ENCODE assay signal across 22 cellular contexts in genomic region chr6:118876201-118876600, GRCh38. TPM values are rescaled to one million over a fixed set of nuclear protein-coding genes. Genes with fewer than 3 reads are reported as not detected.
DNase-seq lines count a peak whose midpoint lies in the region; ATAC-seq, FAIRE-seq and TF ChIP-seq lines count a peak whose summit lies in the region.
"Had no signal": no experiment of that assay in that cellular context is flagged by ENCODE, and none has a peak within 500 bp of the region (broad histone marks: within the 10 kb centered on the region; RNA-seq: fewer than 3 reads in every experiment).

No MANE protein-coding gene starts in this region.

- H3K27ac ChIP-seq in IMR-90 (ENCODE audit: insufficient read depth, low read length), result no peak overlapping the region; the same call in 1 of the 2 replicates
- peak overlapping the region; percentile 78 for H3K27ac ChIP-seq in astrocyte (ENCODE audit: low read depth, low read length)
- H3K27ac ChIP-seq in hepatocyte, result no peak overlapping the region
- no peak overlapping the region for H3K27ac ChIP-seq in neural progenitor cell
- H3K27ac ChIP-seq: cardiac muscle cell, esophagus muscularis mucosa had no signal

- peak overlapping the region; percentile 68 for H3K18ac ChIP-seq in IMR-90 (ENCODE audit: low read depth, low read length)

- H3K9me1 ChIP-seq in IMR-90 (ENCODE audit: insufficient read depth, low read length), result no peaks in the 10 kb centered on the region

- H3K27me3 ChIP-seq in IMR-90 (ENCODE audit: control insufficient read depth, insufficient read depth, low read length), result no peaks in the 10 kb centered on the region
- H3K27me3 ChIP-seq in astrocyte (ENCODE audit: insufficient read depth, low read length), result no peaks in the 10 kb centered on the region
- H3K27me3 ChIP-seq in hepatocyte, result no peaks in the 10 kb centered on the region
- H3K27me3 ChIP-seq in neural progenitor cell, result no peaks in the 10 kb centered on the region
- H3K27me3 ChIP-seq: cardiac muscle cell, esophagus muscularis mucosa, tibial nerve had no signal

- H2BK120ac ChIP-seq in IMR-90 (ENCODE audit: low read depth, low read length), result peak overlapping the region; percentile 24; the same call in 1 of the 2 replicates

- dilution Hi-C loops in IMR-90 (cut with HindIII; ENCODE audit: low sequenced_read_pairs, unreplicated experiment), result no loop called here

- no peak overlapping the region for H4K91ac ChIP-seq in IMR-90 (ENCODE audit: insufficient read depth, low read depth, low read length)

- H3K4me1 Mint-ChIP-seq in astrocyte (ENCODE audit: low read depth, unreplicated experiment) (peaks cover 13% of the 10 kb centered on the region), neural progenitor cell (no peaks in the 10 kb centered on the region)
- peaks cover 8% of the 10 kb centered on the region for H3K4me1 Mint-ChIP-seq in T-helper 2 cell treated with Interferon-gamma antibody and Interleukin-4, amounts not matched to agents 5 μg/mL and 100 μg/mL, for 36 hours (ENCODE audit: low read depth)

- ATAC-seq in IMR-90 (ENCODE audit: low read depth), result peak; percentile 50
- ATAC-seq in HG02798 (IDR thresholded peaks at IDR 0.05; ENCODE audit: poor library complexity, unreplicated experiment), result no peak
- ATAC-seq: activated T-helper 17 cell treated with anti-CD3 and anti-CD28 coated beads, Interleukin-2, amount 50 U/mL, for 72 hours; stimulated activated naive B cell treated with anti-CD40 and anti-IgM and Interleukin-4, amounts not matched to agents 10 μg/mL and 1 μg/mL and 100 μg/mL, for 72 hours had no signal

- no peaks in the 10 kb centered on the region for H3K27me3 Mint-ChIP-seq in astrocyte (ENCODE audit: low read depth, unreplicated experiment)
- H3K27me3 Mint-ChIP-seq in neural progenitor cell (ENCODE audit: insufficient read depth, low read depth), result no peaks in the 10 kb centered on the region
- H3K27me3 Mint-ChIP-seq in T-helper 2 cell treated with Interferon-gamma antibody and Interleukin-4, amounts not matched to agents 5 μg/mL and 100 μg/mL, for 36 hours (ENCODE audit: low read depth), result no peaks in the 10 kb centered on the region
- H3K27me3 Mint-ChIP-seq: activated CD4-positive, alpha-beta T cell treated with anti-CD3 and anti-CD28 coated beads, Interleukin-2, amount 10 ng/mL, durations not matched to agents 24 days and 14 days; activated T-helper 17 cell treated with anti-CD3 and anti-CD28 coated beads, Interleukin-2, amount 50 U/mL, for 72 hours; CD8-positive, alpha-beta memory T cell; IgD-negative memory B cell; stimulated activated naive B cell treated with anti-CD40 and anti-IgM and Interleukin-4, amounts not matched to agents 10 μg/mL and 1 μg/mL and 100 μg/mL, for 72 hours had no signal

- CTCF ChIA-PET in IMR-90 (lab: Yijun Ruan, JAX), result interaction anchor here (1.2 kb wide), 1 partner anchor 9 kb away, joined by 3 read pairs; no protein-coding TSS in a partner anchor

- no TSS peak for BruUV-seq in IMR-90 (replicated peaks; lab: Mats Ljungman, UMichigan)

- no peak overlapping the region for H3K4ac ChIP-seq in IMR-90 (ENCODE audit: low read depth, low read length)

- no peak overlapping the region for H3K4me3 ChIP-seq in IMR-90 (ENCODE audit: insufficient read depth, low read depth, low read length)
- H3K4me3 ChIP-seq in astrocyte (ENCODE audit: insufficient read depth, low read depth, low read length), result no peak overlapping the region
- H3K4me3 ChIP-seq in hepatocyte, result no peak overlapping the region
- H3K4me3 ChIP-seq in neural progenitor cell, result no peak overlapping the region
- H3K4me3 ChIP-seq: cardiac muscle cell, esophagus muscularis mucosa, tibial nerve had no signal

- no peak overlapping the region for H2BK20ac ChIP-seq in IMR-90 (ENCODE audit: low read depth, low read length)

- WGBS in IMR-90 (ENCODE audit: extremely low coverage in 2 of 2, insufficient read length in 1 of 2), 2 experiments, result no CpG with 5 or more reads among the region's 1 CpG
- 70% methylated on average over 1 of the region's 1 CpG for WGBS in hepatocyte (ENCODE audit: low lambda C conversion rate, missing lambda C conversion rate)

- H4K5ac ChIP-seq in IMR-90 (ENCODE audit: low read depth, low read length), result peak overlapping the region; percentile 63; the same call in 1 of the 2 replicates

- no peaks in the 10 kb centered on the region for H3K9me2 ChIP-seq in hepatocyte (replicated peaks; ENCODE audit: insufficient read depth)

- no peaks in the 10 kb centered on the region for H3F3A ChIP-seq in neural progenitor cell (ENCODE audit: low read depth)

- TF ChIP-seq CTCF in IMR-90 (conservative IDR thresholded peaks at IDR 0.05; ENCODE audit: low read depth, low read length) (no peak), astrocyte (IDR thresholded peaks at IDR 0.05; ENCODE audit: insufficient read depth, low read depth, low read length) (no peak), hepatocyte (IDR thresholded peaks at IDR 0.05; ENCODE audit: poor library complexity) (no peak), neural progenitor cell (IDR thresholded peaks at IDR 0.05) (no peak)

- H2AK9ac ChIP-seq in IMR-90 (replicated peaks; ENCODE audit: low read depth, low read length, poor library complexity), result no peak overlapping the region

- H3K9me3 ChIP-seq in IMR-90 (ENCODE audit: control insufficient read depth, insufficient read depth, low read length) (no peaks in the 10 kb centered on the region), astrocyte (ENCODE audit: insufficient read depth, low read depth, low read length) (no peaks in the 10 kb centered on the region), hepatocyte (ENCODE audit: low read depth) (no peaks in the 10 kb centered on the region), neural progenitor cell (ENCODE audit: low read depth) (no peaks in the 10 kb centered on the region)
- H3K9me3 ChIP-seq: esophagus muscularis mucosa, tibial nerve had no signal

- H3K79me1 ChIP-seq in IMR-90 (ENCODE audit: low read depth in 1 of 2, low read length in 2 of 2), result peaks cover 12 to 17% of the 10 kb centered on the region in 2 experiments; a peak in 3 of 4 replicates

- TF ChIP-seq RAD21 in IMR-90 (IDR thresholded peaks at IDR 0.05; ENCODE audit: low read length), result no peak

- H4K20me1 ChIP-seq in IMR-90 (ENCODE audit: insufficient read depth, low read length) (no peaks in the 10 kb centered on the region), astrocyte (ENCODE audit: insufficient read depth, low read length) (no peaks in the 10 kb centered on the region), hepatocyte (ENCODE audit: insufficient read depth, poor library complexity, severe bottlenecking) (no peaks in the 10 kb centered on the region), neural progenitor cell (ENCODE audit: low read depth) (no peaks in the 10 kb centered on the region)

- intact Hi-C loops in IMR-90 (cut with micrococcal nuclease), result no loop called here

- TF ChIP-seq POLR2A in IMR-90 (IDR thresholded peaks at IDR 0.05; ENCODE audit: low read depth, low read length), result no peak

- H3K14ac ChIP-seq in IMR-90 (replicated peaks; ENCODE audit: low read depth, low read length), result no peak overlapping the region; the same call in 1 of the 2 replicates

- H3K79me2 ChIP-seq in astrocyte (ENCODE audit: insufficient read depth, low read length) (peaks cover 16% of the 10 kb centered on the region), hepatocyte (peaks cover 59% of the 10 kb centered on the region), neural progenitor cell (ENCODE audit: low read depth) (no peaks in the 10 kb centered on the region)

- H3K36me3 ChIP-seq in IMR-90 (ENCODE audit: control insufficient read depth, insufficient read depth, low read length) (no peaks in the 10 kb centered on the region), astrocyte (ENCODE audit: insufficient read depth, low read length) (no peaks in the 10 kb centered on the region), hepatocyte (replicated peaks; ENCODE audit: insufficient read depth, low read depth) (no peaks in the 10 kb centered on the region), neural progenitor cell (no peaks in the 10 kb centered on the region)
- H3K36me3 ChIP-seq: cardiac muscle cell, esophagus muscularis mucosa, tibial nerve had no signal

- H3K27ac Mint-ChIP-seq in astrocyte (ENCODE audit: unreplicated experiment) (peak overlapping the region; percentile 44), neural progenitor cell (no peak overlapping the region)
- H3K27ac Mint-ChIP-seq in T-helper 2 cell treated with Interferon-gamma antibody and Interleukin-4, amounts not matched to agents 5 μg/mL and 100 μg/mL, for 36 hours, result no peak overlapping the region
- H3K27ac Mint-ChIP-seq: activated CD4-positive, alpha-beta T cell treated with anti-CD3 and anti-CD28 coated beads, Interleukin-2, amount 10 ng/mL, durations not matched to agents 24 days and 14 days; activated T-helper 17 cell treated with anti-CD3 and anti-CD28 coated beads, Interleukin-2, amount 50 U/mL, for 72 hours; H9; stimulated activated naive B cell treated with anti-CD40 and anti-IgM and Interleukin-4, amounts not matched to agents 10 μg/mL and 1 μg/mL and 100 μg/mL, for 72 hours had no signal

- POLR2A ChIA-PET in IMR-90 (lab: Charles Lee; ENCODE audit: unreplicated experiment), result no interaction called here

- H3K9ac ChIP-seq in IMR-90 (ENCODE audit: low read depth, low read length) (no peak overlapping the region), astrocyte (ENCODE audit: low read length) (peak overlapping the region; percentile 51), neural progenitor cell (no peak overlapping the region)

- H3K9me3 Mint-ChIP-seq in astrocyte (ENCODE audit: unreplicated experiment) (no peaks in the 10 kb centered on the region), neural progenitor cell (peaks cover 4% of the 10 kb centered on the region)
- H3K9me3 Mint-ChIP-seq in T-helper 2 cell treated with Interferon-gamma antibody and Interleukin-4, amounts not matched to agents 5 μg/mL and 100 μg/mL, for 36 hours, result peaks cover 5% of the 10 kb centered on the region
- H3K9me3 Mint-ChIP-seq: activated CD4-positive, alpha-beta T cell treated with anti-CD3 and anti-CD28 coated beads, Interleukin-2, amount 10 ng/mL, durations not matched to agents 24 days and 14 days; H9; stimulated activated naive B cell treated with anti-CD40 and anti-IgM and Interleukin-4, amounts not matched to agents 10 μg/mL and 1 μg/mL and 100 μg/mL, for 72 hours had no signal

- H3K36me3 Mint-ChIP-seq in astrocyte (ENCODE audit: low read depth, unreplicated experiment), result no peaks in the 10 kb centered on the region
- H3K36me3 Mint-ChIP-seq in neural progenitor cell, result peaks cover 4% of the 10 kb centered on the region
- H3K36me3 Mint-ChIP-seq in T-helper 2 cell treated with Interferon-gamma antibody and Interleukin-4, amounts not matched to agents 5 μg/mL and 100 μg/mL, for 36 hours (ENCODE audit: low read depth), result peaks cover 4% of the 10 kb centered on the region

- H2BK15ac ChIP-seq in IMR-90 (ENCODE audit: low read depth, low read length), result no peak overlapping the region

- peak; percentile 79 for DNase-seq in DMS53 (lab: John Stamatoyannopoulos, UW)
- peak; percentile 55 for DNase-seq in IMR-90
- DNase-seq in astrocyte (ENCODE audit: low read depth), result peak; percentile 23
- no peak for DNase-seq in hepatocyte (ENCODE audit: low spot score)
- DNase-seq in neural progenitor cell (ENCODE audit: low spot score), result no peak
- DNase-seq in AG20443 (ENCODE audit: low spot score), result no peak
- no peak for DNase-seq in T-helper 2 cell treated with Interferon-gamma antibody and Interleukin-4, amounts not matched to agents 5 μg/mL and 100 μg/mL, for 36 hours (ENCODE audit: low spot score)
- DNase-seq: activated CD4-positive, alpha-beta T cell treated with anti-CD3 and anti-CD28 coated beads, Interleukin-2, amount 10 ng/mL, durations not matched to agents 24 days and 14 days; CD8-positive, alpha-beta memory T cell; glutamatergic neuron; H9; MM.1S; NCI-H1694 treated with DMSO at 0.1 percent for 48 hours; RPMI8226; stimulated activated naive B cell treated with anti-CD40 and anti-IgM and Interleukin-4, amounts not matched to agents 10 μg/mL and 1 μg/mL and 100 μg/mL, for 72 hours had no signal

- no peak overlapping the region for H3K56ac ChIP-seq in IMR-90 (ENCODE audit: extremely low read depth, insufficient read depth, low read length)

- H3K4me3 Mint-ChIP-seq in astrocyte (ENCODE audit: unreplicated experiment), result no peak overlapping the region
- H3K4me3 Mint-ChIP-seq in neural progenitor cell, result no peak overlapping the region
- H3K4me3 Mint-ChIP-seq in T-helper 2 cell treated with Interferon-gamma antibody and Interleukin-4, amounts not matched to agents 5 μg/mL and 100 μg/mL, for 36 hours, result no peak overlapping the region
- H3K4me3 Mint-ChIP-seq: activated CD4-positive, alpha-beta T cell treated with anti-CD3 and anti-CD28 coated beads, Interleukin-2, amount 10 ng/mL, durations not matched to agents 24 days and 14 days; activated T-helper 17 cell treated with anti-CD3 and anti-CD28 coated beads, Interleukin-2, amount 50 U/mL, for 72 hours; CD8-positive, alpha-beta memory T cell; H9; IgD-negative memory B cell; stimulated activated naive B cell treated with anti-CD40 and anti-IgM and Interleukin-4, amounts not matched to agents 10 μg/mL and 1 μg/mL and 100 μg/mL, for 72 hours had no signal

- in situ Hi-C loops in IMR-90 (cut with MboI; ENCODE audit: low sequenced_read_pairs), result no loop called here

- H2AK5ac ChIP-seq in IMR-90 (ENCODE audit: low read depth, low read length), result no peak overlapping the region

- no peak for FAIRE-seq in astrocyte (lab: Jason Lieb, UNC)
- FAIRE-seq: GM18507 had no signal

- H2AFZ ChIP-seq in IMR-90 (replicated peaks; ENCODE audit: low read length, poor library complexity), result no peak overlapping the region
- no peak overlapping the region for H2AFZ ChIP-seq in astrocyte (ENCODE audit: low read depth, low read length)
- no peak overlapping the region for H2AFZ ChIP-seq in hepatocyte
- no peak overlapping the region for H2AFZ ChIP-seq in neural progenitor cell (replicated peaks)

- H2BK5ac ChIP-seq in IMR-90 (ENCODE audit: low read depth, low read length, poor library complexity, severe bottlenecking), result peak overlapping the region; percentile 87

- H3K4me2 ChIP-seq in IMR-90 (ENCODE audit: low read depth, low read length) (peak overlapping the region; percentile 61; the same call in 1 of the 2 replicates), astrocyte (ENCODE audit: low read length) (peak overlapping the region; percentile 62), hepatocyte (peak overlapping the region; percentile 40), neural progenitor cell (no peak overlapping the region)

- peak overlapping the region; percentile 13; the same call in 1 of the 2 replicates for H3K23ac ChIP-seq in IMR-90 (ENCODE audit: low read depth, low read length)

- peak overlapping the region in 1 of 2 experiments; percentile 11; a peak in 1 of 4 replicates for H4K8ac ChIP-seq in IMR-90 (ENCODE audit: low read depth in 2 of 2, low read length in 2 of 2)

- H3K4me1 ChIP-seq in IMR-90 (ENCODE audit: control insufficient read depth, insufficient read depth, low read length) (peaks cover 5% of the 10 kb centered on the region), astrocyte (ENCODE audit: insufficient read depth, low read length) (peaks cover 20% of the 10 kb centered on the region), hepatocyte (ENCODE audit: insufficient read depth) (no peaks in the 10 kb centered on the region), neural progenitor cell (peaks cover 8% of the 10 kb centered on the region)

RNA-seq across cellular contexts. Expression of gene ASF1A, which starts 17.8 kb away (rescaled TPM):
- total RNA-seq in IMR-90 (2012; rRNA removed), result 11.1 and 24.4 TPM in 2 replicates
- polyA plus RNA-seq in IMR-90 (2012; rRNA removed), result 7.2 and 10.1 TPM in 2 replicates
- polyA plus RNA-seq in IMR-90 (2012; cell fraction: cytosol; rRNA removed), result 3.5 and 5.2 TPM in 2 replicates
- 1.7 and 6.5 TPM in 2 replicates for polyA plus RNA-seq in IMR-90 (2012; cell fraction: nucleus; rRNA removed; ENCODE audit: low replicate concordance)
- total RNA-seq in astrocyte, result 35.7 and 36.4 TPM in 2 replicates
- total RNA-seq in hepatocyte, result 29.1 and 32.7 TPM in 2 replicates
- 22.3 and 23.0 TPM in 2 replicates for polyA plus RNA-seq in hepatocyte
- total RNA-seq in neural progenitor cell (ENCODE audit: low replicate concordance), result 33.4 and 54.8 TPM in 2 replicates

RNA-seq across cellular contexts. Expression of gene MCM9, which starts 58.8 kb away (rescaled TPM):
- total RNA-seq in IMR-90 (2012; rRNA removed), result 7.2 and 7.8 TPM in 2 replicates
- 3.2 and 3.5 TPM in 2 replicates for polyA plus RNA-seq in IMR-90 (2012; rRNA removed)
- 0.86 and 2.0 TPM in 2 replicates for polyA plus RNA-seq in IMR-90 (2012; cell fraction: cytosol; rRNA removed)
- polyA plus RNA-seq in IMR-90 (2012; cell fraction: nucleus; rRNA removed; ENCODE audit: low replicate concordance), result 1.2 and 4.7 TPM in 2 replicates
- 9.2 and 10.1 TPM in 2 replicates for total RNA-seq in astrocyte
- total RNA-seq in hepatocyte, result 9.9 and 13.5 TPM in 2 replicates
- 9.6 and 11.1 TPM in 2 replicates for polyA plus RNA-seq in hepatocyte
- 17.3 and 29.0 TPM in 2 replicates for total RNA-seq in neural progenitor cell (ENCODE audit: low replicate concordance)

Comparison
In these comparisons a context has a peak if more than half of its experiments do, and no peak if none do; other contexts are left out.
1. DNase-seq: peak in DMS53 (single experiment), IMR-90 (single experiment) and astrocyte (single experiment); none in hepatocyte (single experiment), neural progenitor cell (single experiment), AG20443 (single experiment) and T-helper 2 cell treated with Interferon-gamma antibody and Interleukin-4, amounts not matched to agents 5 μg/mL and 100 μg/mL, for 36 hours (single experiment).